25 cellular contexts compared by ENCODE assay signal in the genomic region with DNA sequence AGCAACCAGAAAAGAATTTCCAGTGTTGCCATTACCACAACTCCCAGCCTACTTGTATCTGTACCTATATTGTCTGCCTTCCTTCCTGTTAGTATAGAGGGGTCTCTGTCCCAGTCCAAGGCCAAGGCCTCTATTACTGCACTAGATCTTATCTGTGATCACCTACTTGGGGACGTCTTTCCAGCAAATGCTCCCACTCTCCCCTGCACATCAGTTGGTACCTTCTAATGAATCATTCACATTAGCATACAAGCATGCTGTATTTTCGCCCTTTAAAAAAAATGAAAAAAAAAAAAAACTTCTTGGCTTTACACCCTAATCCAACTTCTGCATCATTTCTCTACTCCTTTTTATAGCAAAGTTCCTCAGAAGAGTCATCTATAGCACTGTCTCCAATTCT. TPM values are rescaled to one million over a fixed set of nuclear protein-coding genes. Genes with fewer than 3 reads are reported as not detected.
A peak's percentile ranks its signal among the peaks of the same experiment; 100 is the strongest.
DNase-seq lines count a peak whose midpoint lies in the region; ATAC-seq and TF ChIP-seq lines count a peak whose summit lies in the region.
"Had no signal": no experiment of that assay in that cellular context is flagged by ENCODE, and none has a peak within 500 bp of the region (broad histone marks: within the 10 kb centered on the region; RNA-seq: fewer than 3 reads in every experiment).

No MANE protein-coding gene starts in this region.

- H3K27ac ChIP-seq in caudate nucleus (ENCODE audit: low read depth, low read length), result peak overlapping the region; percentile 11
- H3K27ac ChIP-seq: HL-60, PC-9, RWPE1 had no signal

- DNase-seq in Daoy (ENCODE audit: low read depth), result peak; percentile 21
- DNase-seq in M059J (ENCODE audit: low read depth), result peak; percentile 54
- DNase-seq in caudate nucleus (lab: John Stamatoyannopoulos, UW), result peak in 7 of 61 donors; percentile 1 to 42 (median 14)
- DNase-seq in stimulated activated effector memory CD8-positive, alpha-beta T cell treated with anti-CD3 and anti-CD28 coated beads, Interleukin-12 subunit alpha, Interleukin-12 subunit beta, amount 100 ng/mL, for 72 hours (ENCODE audit: low spot score in 2 of 2), result no peak
- DNase-seq in stimulated activated CD4-positive, alpha-beta T cell treated with anti-CD3 and anti-CD28 coated beads, Interleukin-4, amount 100 ng/mL, for 1 hour, result no peak
- DNase-seq: 8988T; BE2C; CD8-positive, alpha-beta memory T cell; DMS79 treated with DMSO at 0.1 percent for 48 hours; H9; NCI-H1105 treated with DMSO at 0.1 percent for 48 hours; NCI-H2029; NCI-H446 treated with DMSO at 0.1 percent for 48 hours; NCI-H526; NCI-H82; PC-9; SHP77 had no signal

- H3K27ac Mint-ChIP-seq in activated T-helper 17 cell treated with anti-CD3 and anti-CD28 coated beads, Interleukin-2, amount 50 U/mL, for 72 hours, result peak overlapping the region; percentile 2
- H3K27ac Mint-ChIP-seq in stimulated activated effector memory CD8-positive, alpha-beta T cell treated with anti-CD3 and anti-CD28 coated beads, Interleukin-12 subunit alpha, Interleukin-12 subunit beta, amount 100 ng/mL, for 72 hours, result no peak overlapping the region
- H3K27ac Mint-ChIP-seq: CD14-positive monocyte; CD8-positive, alpha-beta memory T cell; GM23338; H9; IgD-negative memory B cell had no signal

- ATAC-seq in activated T-helper 17 cell treated with anti-CD3 and anti-CD28 coated beads, Interleukin-2, amount 50 U/mL, for 72 hours (replicated peaks), result no peak
- no peak for ATAC-seq in HG03354 (IDR thresholded peaks at IDR 0.05; ENCODE audit: poor library complexity, severe bottlenecking, unreplicated experiment)
- ATAC-seq in stimulated activated effector memory CD8-positive, alpha-beta T cell treated with anti-CD3 and anti-CD28 coated beads, Interleukin-12 subunit alpha, Interleukin-12 subunit beta, amount 100 ng/mL, for 72 hours, result no peak
- no peak for ATAC-seq in SK-N-SH treated with all-trans-retinoic acid at 6 μM for 48 hours
- ATAC-seq: GM23338 had no signal

- H3K36me3 Mint-ChIP-seq in activated T-helper 17 cell treated with anti-CD3 and anti-CD28 coated beads, Interleukin-2, amount 50 U/mL, for 72 hours (ENCODE audit: low read depth), result no peaks in the 10 kb centered on the region
- no peaks in the 10 kb centered on the region for H3K36me3 Mint-ChIP-seq in stimulated activated effector memory CD8-positive, alpha-beta T cell treated with anti-CD3 and anti-CD28 coated beads, Interleukin-12 subunit alpha, Interleukin-12 subunit beta, amount 100 ng/mL, for 72 hours
- H3K36me3 Mint-ChIP-seq: CD14-positive monocyte, IgD-negative memory B cell had no signal

- H3K4me1 Mint-ChIP-seq in activated T-helper 17 cell treated with anti-CD3 and anti-CD28 coated beads, Interleukin-2, amount 50 U/mL, for 72 hours, result peaks cover 18% of the 10 kb centered on the region
- H3K4me1 Mint-ChIP-seq in stimulated activated effector memory CD8-positive, alpha-beta T cell treated with anti-CD3 and anti-CD28 coated beads, Interleukin-12 subunit alpha, Interleukin-12 subunit beta, amount 100 ng/mL, for 72 hours, result peaks cover 24% of the 10 kb centered on the region

- no peaks in the 10 kb centered on the region for H3K9me3 Mint-ChIP-seq in activated T-helper 17 cell treated with anti-CD3 and anti-CD28 coated beads, Interleukin-2, amount 50 U/mL, for 72 hours
- no peaks in the 10 kb centered on the region for H3K9me3 Mint-ChIP-seq in stimulated activated effector memory CD8-positive, alpha-beta T cell treated with anti-CD3 and anti-CD28 coated beads, Interleukin-12 subunit alpha, Interleukin-12 subunit beta, amount 100 ng/mL, for 72 hours
- H3K9me3 Mint-ChIP-seq: H9, IgD-negative memory B cell had no signal

- peak overlapping the region; percentile 8 for H3K4me3 Mint-ChIP-seq in activated T-helper 17 cell treated with anti-CD3 and anti-CD28 coated beads, Interleukin-2, amount 50 U/mL, for 72 hours
- H3K4me3 Mint-ChIP-seq in stimulated activated effector memory CD8-positive, alpha-beta T cell treated with anti-CD3 and anti-CD28 coated beads, Interleukin-12 subunit alpha, Interleukin-12 subunit beta, amount 100 ng/mL, for 72 hours, result no peak overlapping the region
- H3K4me3 Mint-ChIP-seq: CD14-positive monocyte, GM23338, H9, IgD-negative memory B cell had no signal

- no peaks in the 10 kb centered on the region for H3K27me3 Mint-ChIP-seq in activated T-helper 17 cell treated with anti-CD3 and anti-CD28 coated beads, Interleukin-2, amount 50 U/mL, for 72 hours
- H3K27me3 Mint-ChIP-seq: CD8-positive, alpha-beta memory T cell; IgD-negative memory B cell had no signal

TF ChIP-seq in SK-N-SH treated with all-trans-retinoic acid at 6 μM for 48 hours, 23 proteins besides CTCF, POLR2A, EP300 and RAD21:
- TF ChIP-seq ZNF565 (CRISPR knock-in tag; conservative IDR thresholded peaks at IDR 0.05; ENCODE audit: low read depth) (no peak), GLIS3 (CRISPR knock-in tag; IDR thresholded peaks at IDR 0.05) (no peak), SNAI2 (CRISPR knock-in tag; IDR thresholded peaks at IDR 0.05) (no peak)
- TF ChIP-seq, protein P1, sequence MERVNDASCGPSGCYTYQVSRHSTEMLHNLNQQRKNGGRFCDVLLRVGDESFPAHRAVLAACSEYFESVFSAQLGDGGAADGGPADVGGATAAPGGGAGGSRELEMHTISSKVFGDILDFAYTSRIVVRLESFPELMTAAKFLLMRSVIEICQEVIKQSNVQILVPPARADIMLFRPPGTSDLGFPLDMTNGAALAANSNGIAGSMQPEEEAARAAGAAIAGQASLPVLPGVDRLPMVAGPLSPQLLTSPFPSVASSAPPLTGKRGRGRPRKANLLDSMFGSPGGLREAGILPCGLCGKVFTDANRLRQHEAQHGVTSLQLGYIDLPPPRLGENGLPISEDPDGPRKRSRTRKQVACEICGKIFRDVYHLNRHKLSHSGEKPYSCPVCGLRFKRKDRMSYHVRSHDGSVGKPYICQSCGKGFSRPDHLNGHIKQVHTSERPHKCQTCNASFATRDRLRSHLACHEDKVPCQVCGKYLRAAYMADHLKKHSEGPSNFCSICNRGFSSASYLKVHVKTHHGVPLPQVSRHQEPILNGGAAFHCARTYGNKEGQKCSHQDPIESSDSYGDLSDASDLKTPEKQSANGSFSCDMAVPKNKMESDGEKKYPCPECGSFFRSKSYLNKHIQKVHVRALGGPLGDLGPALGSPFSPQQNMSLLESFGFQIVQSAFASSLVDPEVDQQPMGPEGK (CRISPR knock-in tag; IDR thresholded peaks at IDR 0.05; ENCODE audit: borderline replicate concordance), result no peak
- TF ChIP-seq, protein P2, sequence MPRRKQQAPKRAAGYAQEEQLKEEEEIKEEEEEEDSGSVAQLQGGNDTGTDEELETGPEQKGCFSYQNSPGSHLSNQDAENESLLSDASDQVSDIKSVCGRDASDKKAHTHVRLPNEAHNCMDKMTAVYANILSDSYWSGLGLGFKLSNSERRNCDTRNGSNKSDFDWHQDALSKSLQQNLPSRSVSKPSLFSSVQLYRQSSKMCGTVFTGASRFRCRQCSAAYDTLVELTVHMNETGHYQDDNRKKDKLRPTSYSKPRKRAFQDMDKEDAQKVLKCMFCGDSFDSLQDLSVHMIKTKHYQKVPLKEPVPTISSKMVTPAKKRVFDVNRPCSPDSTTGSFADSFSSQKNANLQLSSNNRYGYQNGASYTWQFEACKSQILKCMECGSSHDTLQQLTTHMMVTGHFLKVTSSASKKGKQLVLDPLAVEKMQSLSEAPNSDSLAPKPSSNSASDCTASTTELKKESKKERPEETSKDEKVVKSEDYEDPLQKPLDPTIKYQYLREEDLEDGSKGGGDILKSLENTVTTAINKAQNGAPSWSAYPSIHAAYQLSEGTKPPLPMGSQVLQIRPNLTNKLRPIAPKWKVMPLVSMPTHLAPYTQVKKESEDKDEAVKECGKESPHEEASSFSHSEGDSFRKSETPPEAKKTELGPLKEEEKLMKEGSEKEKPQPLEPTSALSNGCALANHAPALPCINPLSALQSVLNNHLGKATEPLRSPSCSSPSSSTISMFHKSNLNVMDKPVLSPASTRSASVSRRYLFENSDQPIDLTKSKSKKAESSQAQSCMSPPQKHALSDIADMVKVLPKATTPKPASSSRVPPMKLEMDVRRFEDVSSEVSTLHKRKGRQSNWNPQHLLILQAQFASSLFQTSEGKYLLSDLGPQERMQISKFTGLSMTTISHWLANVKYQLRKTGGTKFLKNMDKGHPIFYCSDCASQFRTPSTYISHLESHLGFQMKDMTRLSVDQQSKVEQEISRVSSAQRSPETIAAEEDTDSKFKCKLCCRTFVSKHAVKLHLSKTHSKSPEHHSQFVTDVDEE (CRISPR knock-in tag; IDR thresholded peaks at IDR 0.05), result no peak

RNA-seq across cellular contexts. Expression of gene AVEN, which starts 4.8 kb away (rescaled TPM):
- total RNA-seq in Daoy (2014; rRNA removed; shearing (Covaris generic)), result 21.4 and 22.7 TPM in 2 replicates
- total RNA-seq in M059J (2014; rRNA removed; shearing (Covaris generic)), result 22.9 and 24.2 TPM in 2 replicates
- 10 to 100 TPM; 10.7 to 17.5 TPM for total RNA-seq in activated T-helper 17 cell treated with anti-CD3 and anti-CD28 coated beads, Interleukin-2, amount 50 U/mL, for 72 hours

RNA-seq across cellular contexts. Expression of gene EMC7, which starts 57.8 kb away (rescaled TPM):
- 22.2 and 27.9 TPM in 2 replicates for total RNA-seq in Daoy (2014; rRNA removed; shearing (Covaris generic))
- total RNA-seq in M059J (2014; rRNA removed; shearing (Covaris generic)), result 59.4 and 60.2 TPM in 2 replicates
- total RNA-seq in activated T-helper 17 cell treated with anti-CD3 and anti-CD28 coated beads, Interleukin-2, amount 50 U/mL, for 72 hours, result 10 to 100 TPM; 33.2 to 66.2 TPM

RNA-seq across cellular contexts. Expression of gene PGBD4, which starts 58.1 kb away (rescaled TPM):
- total RNA-seq in Daoy (2014; rRNA removed; shearing (Covaris generic)), result 1.4 and 2.4 TPM in 2 replicates
- total RNA-seq in M059J (2014; rRNA removed; shearing (Covaris generic)), result 0.10 and 0.74 TPM in 2 replicates
- total RNA-seq in activated T-helper 17 cell treated with anti-CD3 and anti-CD28 coated beads, Interleukin-2, amount 50 U/mL, for 72 hours, result 1 to 10 TPM; 2.8 to 2.9 TPM

Comparison
In these comparisons a context has a peak if more than half of its experiments do, and no peak if none do; other contexts are left out.
1. DNase-seq: peak in Daoy (single experiment) and M059J (single experiment); none in stimulated activated effector memory CD8-positive, alpha-beta T cell treated with anti-CD3 and anti-CD28 coated beads, Interleukin-12 subunit alpha, Interleukin-12 subunit beta, amount 100 ng/mL, for 72 hours (0 of 2) and stimulated activated CD4-positive, alpha-beta T cell treated with anti-CD3 and anti-CD28 coated beads, Interleukin-4, amount 100 ng/mL, for 1 hour (single experiment).